26 cellular contexts compared by ENCODE assay signal in genomic region chr5:164578401-164578800, GRCh38.
"Had no signal": no experiment of that assay in that cellular context is flagged by ENCODE, and none has a peak within 500 bp of the region (broad histone marks: within the 10 kb centered on the region; RNA-seq: fewer than 3 reads in every experiment).

No MANE protein-coding gene starts in this region.

- H3K27ac ChIP-seq: left lung, lower lobe of right lung, ovary, right atrium auricular region, right lobe of liver, stomach, testis, thyroid gland, transverse colon, upper lobe of left lung, vagina had no signal

- DNase-seq: hypothalamus; immature natural killer cell; kidney; left colon; left lung; lower lobe of right lung; mammary epithelial cell; mesenchymal stem cell; mucosa of descending colon; naive thymus-derived CD4-positive, alpha-beta T cell; ovary; right lobe of liver; stimulated activated CD4-positive, alpha-beta T cell treated with anti-CD3 and anti-CD28 coated beads, Interleukin-1b, Interleukin-23, amount 100 ng/mL, for 48 hours; stimulated activated CD4-positive, alpha-beta T cell treated with anti-CD3 and anti-CD28 coated beads, Interleukin-2, amount 100 ng/mL, for 48 hours; stimulated activated CD4-positive, alpha-beta T cell treated with anti-CD3 and anti-CD28 coated beads, Interleukin-4, amount 100 ng/mL, for 4 hours; stimulated activated CD8-positive, alpha-beta memory T cell treated with anti-CD3 and anti-CD28 coated beads, Interleukin-4, amount 100 ng/mL, for 48 hours; stimulated activated naive CD4-positive, alpha-beta T cell treated with Interleukin-2 at 50 U/mL for 16 hours; stomach; testis; thyroid gland; transverse colon; upper lobe of left lung had no signal

- ATAC-seq: left colon; left lung; lower lobe of right lung; mucosa of descending colon; naive thymus-derived CD4-positive, alpha-beta T cell; natural killer cell treated with Interleukin-12 subunit alpha and Interleukin-12 subunit beta and Interleukin-15 and Interleukin-18, amount 100 ng/mL, for 72 hours; right lobe of liver; stimulated activated memory B cell treated with anti-CD40 and anti-IgM and Interleukin-4, amounts not matched to agents 10 μg/mL and 1 μg/mL and 100 μg/mL, for 72 hours had no signal
